6 cellular contexts compared by ENCODE assay signal in genomic region chr17:63984651-63985386, GRCh38. TPM values are rescaled to one million over a fixed set of nuclear protein-coding genes. Genes with fewer than 3 reads are reported as not detected.
A peak's percentile ranks its signal among the peaks of the same experiment; 100 is the strongest.
DNase-seq lines count a peak whose midpoint lies in the region; ATAC-seq and TF ChIP-seq lines count a peak whose summit lies in the region.

No MANE protein-coding gene starts in this region.

- no peaks in the 10 kb centered on the region for H3K27me3 ChIP-seq in body of pancreas

- no peak for TF ChIP-seq POLR2A in body of pancreas (IDR thresholded peaks at IDR 0.05)

- H3K4me1 ChIP-seq in body of pancreas: peaks cover 14% of the 10 kb centered on the region

- DNase-seq in activated T-cell treated with anti-CD3 and anti-CD28 coated beads for 24 hours (ENCODE audit: low read depth) (peak; percentile 31), activated T-cell treated with anti-CD3 and anti-CD28 coated beads for 4 hours (no peak), body of pancreas (peak in 2 of 4 donors; percentile 47 to 50), non-pigmented ciliary epithelial cell (ENCODE audit: low read depth) (peak; percentile 55), GM19240 (ENCODE audit: insufficient read length, low spot score) (no peak)

- no peaks in the 10 kb centered on the region for H3K9me3 ChIP-seq in body of pancreas

- no peak overlapping the region for H3K27ac ChIP-seq in body of pancreas

- WGBS in body of pancreas, 2 donors: 67 to 79% methylated on average over 11 to 16 of the region's 16 CpGs

- ATAC-seq in body of pancreas (peak; percentile 35), GM21619 (IDR thresholded peaks at IDR 0.05; ENCODE audit: unreplicated experiment) (no peak)

- no peak for TF ChIP-seq CTCF in body of pancreas (IDR thresholded peaks at IDR 0.05)

- intact Hi-C loops in body of pancreas (cut with DNase I): no loop called here

- H3K36me3 ChIP-seq in body of pancreas (replicated peaks in 1 of 2; ENCODE audit: insufficient read depth in 1 of 2, low read depth in 2 of 2): no peaks in the 10 kb centered on the region

- no peak overlapping the region for H3K4me3 ChIP-seq in body of pancreas

RNA-seq across cellular contexts. Expression of gene SCN4A, which starts 12.1 kb away (rescaled TPM):
- total RNA-seq in body of pancreas: 1 to 10 TPM in 1 of 2 donors, under 1 TPM in 1; 0.26 to 1.3 TPM

RNA-seq across cellular contexts. Expression of gene PRR29, which starts 13.3 kb away (rescaled TPM):
- 1 to 10 TPM in 1 of 2 donors, under 1 TPM in 1; 0.52 to 1.6 TPM for total RNA-seq in body of pancreas

RNA-seq across cellular contexts. Expression of gene ICAM2, which starts 35.6 kb away (rescaled TPM):
- total RNA-seq in body of pancreas: 10 to 100 TPM; 16.2 to 16.3 TPM

RNA-seq across cellular contexts. Expression of gene CD79B, which starts 52.7 kb away (rescaled TPM):
- not detected for total RNA-seq in body of pancreas

Comparison
In these comparisons a context has a peak if more than half of its experiments do, and no peak if none do; other contexts are left out.
1. DNase-seq: peak in activated T-cell treated with anti-CD3 and anti-CD28 coated beads for 24 hours (single experiment) and non-pigmented ciliary epithelial cell (single experiment); none in activated T-cell treated with anti-CD3 and anti-CD28 coated beads for 4 hours (single experiment) and GM19240 (single experiment).